8 cellular contexts compared by ENCODE assay signal in the genomic region with DNA sequence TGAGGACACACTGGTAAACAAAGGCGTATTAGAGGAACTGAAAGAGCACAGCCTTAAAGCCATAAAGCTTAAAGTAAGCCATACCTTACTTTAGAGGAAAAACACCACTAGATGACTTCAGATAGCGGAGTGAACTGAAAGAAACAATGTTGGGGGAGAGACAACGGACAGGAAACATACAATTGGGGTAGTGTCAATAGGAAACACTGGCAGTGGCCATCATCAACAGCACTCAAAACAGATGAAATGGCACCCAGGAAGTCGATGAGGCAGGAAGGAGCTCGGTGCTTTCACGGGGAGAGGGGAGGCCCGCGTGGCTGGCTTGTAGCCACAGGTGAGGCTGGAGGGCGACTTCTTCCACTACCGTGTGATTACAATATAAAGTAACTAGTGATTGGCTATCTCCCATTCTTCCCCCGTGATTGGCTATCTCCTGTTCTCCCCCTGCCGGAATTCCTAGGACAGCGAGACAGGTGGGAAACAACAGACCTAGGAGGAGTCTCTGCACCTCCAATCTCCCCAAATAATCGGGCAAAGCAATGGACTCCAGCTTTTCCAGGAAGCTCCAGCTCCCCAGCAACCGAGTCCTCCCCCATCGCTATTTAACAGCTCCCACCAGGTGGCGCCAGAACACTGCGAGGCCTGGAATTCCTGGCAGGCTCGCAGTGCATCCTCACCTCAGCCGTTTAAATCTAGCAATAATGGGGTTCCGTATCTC. TPM values are rescaled to one million over a fixed set of nuclear protein-coding genes. Genes with fewer than 3 reads are reported as not detected.
A peak's percentile ranks its signal among the peaks of the same experiment; 100 is the strongest.
DNase-seq lines count a peak whose midpoint lies in the region; ATAC-seq and TF ChIP-seq lines count a peak whose summit lies in the region.

No MANE protein-coding gene starts in this region.

- TF ChIP-seq CTCF in RWPE1 (conservative IDR thresholded peaks at IDR 0.05; ENCODE audit: low read depth) (peak; percentile 96), thoracic aorta (IDR thresholded peaks at IDR 0.05) (peak; percentile 82)

- DNase-seq in DMS53 (lab: John Stamatoyannopoulos, UW) (peak; percentile 88), KBM-7 (peak; percentile 63), RWPE1 (ENCODE audit: low spot score) (peak; percentile 78), germinal center (ENCODE audit: low spot score) (peak; percentile 72), nucleus accumbens (lab: John Stamatoyannopoulos, UW) (peak in 53 of 56 donors; percentile 1 to 79 (median 34)), thoracic aorta (ENCODE audit: low spot score) (no peak)
- peak; percentile 35 for DNase-seq in activated effector memory CD4-positive, alpha-beta T cell treated with Interleukin-2 at 50 U/mL for 16 hours

- H3K27ac ChIP-seq in RWPE1: no peak overlapping the region
- no peak overlapping the region for H3K27ac ChIP-seq in thoracic aorta

- POLR2A ChIA-PET in RWPE1 (lab: Yijun Ruan, JAX; ENCODE audit: low non-redundant PET): no interaction called here

- no peaks in the 10 kb centered on the region for H3K27me3 ChIP-seq in thoracic aorta (replicated peaks; ENCODE audit: insufficient read depth)

- CTCF ChIA-PET in RWPE1 (lab: Yijun Ruan, JAX): interaction anchor here (0.5 to 3.3 kb wide), 15 partner anchors 9 to 812 kb away, joined by 3 to 26 read pairs (median 4); no protein-coding TSS in a partner anchor

- H3K36me3 ChIP-seq in thoracic aorta: no peaks in the 10 kb centered on the region

- no peaks in the 10 kb centered on the region for H3K9me3 ChIP-seq in thoracic aorta

- ATAC-seq in GM21619 (IDR thresholded peaks at IDR 0.05; ENCODE audit: unreplicated experiment): peak; percentile 82
- ATAC-seq in thoracic aorta (ENCODE audit: insufficient number of reproducible peaks, low FRiP score, low read depth): peak; percentile 11

- peak overlapping the region; percentile 67 for H3K4me3 ChIP-seq in thoracic aorta

- in situ Hi-C loops in KBM-7 (cut with MboI; ENCODE audit: low pct_unique_long_range_greater_than_20kb, low sequenced_read_pairs): no loop called here

- H3K4me1 ChIP-seq in thoracic aorta (ENCODE audit: control insufficient read depth in 1 of 2, low read depth in 2 of 2): no peaks in the 10 kb centered on the region

RNA-seq across cellular contexts. Expression of a gene that starts 2.4 kb away (rescaled TPM):
- not detected for total RNA-seq in thoracic aorta

RNA-seq across cellular contexts. Expression of a gene that starts 19.7 kb away (rescaled TPM):
- 1 to 10 TPM; 1.6 to 2.4 TPM for total RNA-seq in thoracic aorta

RNA-seq across cellular contexts. Expression of a gene that starts 29.2 kb away (rescaled TPM):
- 1 to 10 TPM; 3.0 to 3.7 TPM for total RNA-seq in thoracic aorta

RNA-seq across cellular contexts. Expression of a gene that starts 59.8 kb away (rescaled TPM):
- total RNA-seq in thoracic aorta: not detected
